In genomic region chr4:17781072-17781830, GRCh38 we compare ENCODE assay signal across 9 cellular contexts. TPM values are rescaled to one million over a fixed set of nuclear protein-coding genes. Genes with fewer than 3 reads are reported as not detected.
DNase-seq lines count a peak whose midpoint lies in the region; ATAC-seq and TF ChIP-seq lines count a peak whose summit lies in the region.
"Had no signal": no experiment of that assay in that cellular context is flagged by ENCODE, and none has a peak within 500 bp of the region (broad histone marks: within the 10 kb centered on the region; RNA-seq: fewer than 3 reads in every experiment).

FAM184B (minus strand) TSS chr4:17781621; CDS start chr4:17781299, 322 bp downstream.

- no peak for TF ChIP-seq POLR2A in prostate gland (IDR thresholded peaks at IDR 0.05)

- H3K27ac ChIP-seq in WERI-Rb-1 (no peak within 1 kb of the TSS), prostate gland (no peak within 1 kb of the TSS)

- TF ChIP-seq CTCF in GM13976 (IDR thresholded peaks at IDR 0.05; ENCODE audit: borderline replicate concordance, control extremely low read depth, extremely low read depth, insufficient read depth, missing control alignments) (no peak), WERI-Rb-1 (IDR thresholded peaks at IDR 0.05; ENCODE audit: low read depth, low read length) (no peak), prostate gland (IDR thresholded peaks at IDR 0.05) (no peak)

- WGBS in prostate gland = 1% methylated on average over 67 of the region's 75 CpGs

- peak; percentile 33 for DNase-seq in GM13976 (ENCODE audit: low spot score)
- DNase-seq in WERI-Rb-1 = no peak
- DNase-seq in Right ventricle myocardium superior = no peak
- no peak for DNase-seq in prostate gland (ENCODE audit: low spot score)
- DNase-seq in NAMALWA (ENCODE audit: low spot score) = no peak

- intact Hi-C loops in Right ventricle myocardium superior (cut with DNase I) (no loop called here), prostate gland (cut with DNase I) (no loop called here)

- ATAC-seq in Right ventricle myocardium superior (ENCODE audit: poor library complexity) (peak; percentile 18), HG02973 (IDR thresholded peaks at IDR 0.05; ENCODE audit: unreplicated experiment) (no peak), GM19023 (IDR thresholded peaks at IDR 0.05; ENCODE audit: unreplicated experiment) (no peak)
- ATAC-seq in activated CD4-positive, CD25-positive, alpha-beta regulatory T cell treated with anti-CD3 and anti-CD28 coated beads, Interleukin-2, amount 50 U/mL, for 24 hours = no peak

- H3K27me3 ChIP-seq in WERI-Rb-1 (ENCODE audit: insufficient read depth, low read depth, severe bottlenecking) (peaks cover 6% of the 10 kb centered on the region), prostate gland (replicated peaks; ENCODE audit: insufficient read depth) (no peaks in the 10 kb centered on the region)

- peaks cover 5% of the 10 kb centered on the region for H3K4me1 ChIP-seq in prostate gland (replicated peaks)

- in situ Hi-C loops in GM13976 (cut with MboI; ENCODE audit: low sequenced_read_pairs, unreplicated experiment) = no loop called here

- H3K36me3 ChIP-seq in WERI-Rb-1 (no peaks in the 10 kb centered on the region), prostate gland (no peaks in the 10 kb centered on the region)

- H3K9me3 ChIP-seq in WERI-Rb-1 (ENCODE audit: severe bottlenecking) = no peaks in the 10 kb centered on the region
- no peaks in the 10 kb centered on the region for H3K9me3 ChIP-seq in prostate gland

- peak within 1 kb of the TSS; percentile 6 for H3K4me3 ChIP-seq in WERI-Rb-1 (ENCODE audit: low read depth, low read length)
- peak within 1 kb of the TSS; percentile 15 to 23 for H3K4me3 ChIP-seq in prostate gland

RNA-seq across cellular contexts. Expression of gene FAM184B, which starts in this region (rescaled TPM):
- total RNA-seq in Right ventricle myocardium superior (not detected), prostate gland (under 1 TPM; 0.09 to 0.34 TPM)
- total RNA-seq: natural killer cell treated with Interleukin-12 subunit alpha and Interleukin-12 subunit beta and Interleukin-15 and Interleukin-18, amount 100 ng/mL, for 72 hours had no signal

Comparison
In these comparisons a context has a peak if more than half of its experiments do, and no peak if none do; other contexts are left out.
1. Peak in ATAC-seq in Right ventricle myocardium superior; RNA of the gene not detected or under 1 TPM.